Comparison of ENCODE assay signal across 17 cellular contexts in genomic region chr17:60695960-60696359, GRCh38. TPM values are rescaled to one million over a fixed set of nuclear protein-coding genes. Genes with fewer than 3 reads are reported as not detected.
DNase-seq lines count a peak whose midpoint lies in the region; ATAC-seq, FAIRE-seq and TF ChIP-seq lines count a peak whose summit lies in the region.
"Had no signal": no experiment of that assay in that cellular context is flagged by ENCODE, and none has a peak within 500 bp of the region (broad histone marks: within the 10 kb centered on the region; RNA-seq: fewer than 3 reads in every experiment).

No MANE protein-coding gene starts in this region.

- dilution Hi-C loops in keratinocyte (cut with MboI; ENCODE audit: extremely low pct_ligation_motif_present, low sequenced_read_pairs), result no loop called here

- H3K4me3 Mint-ChIP-seq in T-helper 17 cell, result no peak overlapping the region

- intact Hi-C loops in cardiac septum (cut with DNase I), result no loop called here

- DNase-seq in AG20443 (ENCODE audit: low spot score) (peak; percentile 11), HS-5 (ENCODE audit: low read depth) (peak; percentile 45), dermis blood vessel endothelial cell (peak; percentile 29), keratinocyte (ENCODE audit: low read depth, low spot score) (no peak), iPS-NIHi7 (ENCODE audit: extremely low spot score) (no peak), CD1c-positive myeloid dendritic cell (ENCODE audit: extremely low spot score) (no peak), cardiac septum (ENCODE audit: low spot score) (no peak), T-helper 17 cell (no peak)
- DNase-seq: NCI-H1048, NCI-H2081 treated with DMSO at 0.1 percent for 48 hours, NCI-H524 had no signal

- no peaks in the 10 kb centered on the region for H3K27me3 ChIP-seq in keratinocyte (ENCODE audit: control insufficient read depth, extremely low read depth, insufficient read depth, low read length)
- H3K27me3 ChIP-seq: SJSA1 had no signal

- H3K4me2 ChIP-seq in keratinocyte (ENCODE audit: control insufficient read depth, extremely low read depth, insufficient read depth, low read depth, low read length), result no peak overlapping the region

- H3K79me2 ChIP-seq in keratinocyte (ENCODE audit: control insufficient read depth, insufficient read depth, low read length), result no peaks in the 10 kb centered on the region

- H3K9me3 ChIP-seq in keratinocyte (ENCODE audit: control insufficient read depth, low read depth, low read length) (no peaks in the 10 kb centered on the region), T-helper 17 cell (ENCODE audit: control insufficient read depth, low read length, poor library complexity, severe bottlenecking) (no peaks in the 10 kb centered on the region)
- H3K9me3 ChIP-seq: SJSA1 had no signal

- TF ChIP-seq CTCF in keratinocyte (optimal IDR thresholded peaks at IDR 0.05 in 1 of 3, IDR thresholded peaks at IDR 0.05 in 1 of 3, conservative IDR thresholded peaks at IDR 0.05 in 1 of 3; ENCODE audit: extremely low read depth in 1 of 3, insufficient read depth in 2 of 3, low read length in 3 of 3), result no peak

- peaks cover 2% of the 10 kb centered on the region for H3K4me1 Mint-ChIP-seq in T-helper 17 cell

- H3K27me3 Mint-ChIP-seq in T-helper 17 cell, result no peaks in the 10 kb centered on the region

- peaks cover 11% of the 10 kb centered on the region for H3K36me3 Mint-ChIP-seq in T-helper 17 cell (ENCODE audit: low read depth)

- H3K36me3 ChIP-seq in keratinocyte (ENCODE audit: control insufficient read depth in 2 of 2, extremely low read depth in 1 of 2, insufficient read depth in 2 of 2, low read length in 2 of 2), result no peaks in the 10 kb centered on the region
- H3K36me3 ChIP-seq: SJSA1 had no signal

- ATAC-seq in T-helper 17 cell, result no peak
- ATAC-seq: HCT116, HepG2 had no signal

- no peaks in the 10 kb centered on the region for H4K20me1 ChIP-seq in keratinocyte (ENCODE audit: control insufficient read depth, extremely low read depth, insufficient read depth, low read length)

- H3K4me3 ChIP-seq in keratinocyte (ENCODE audit: control insufficient read depth in 2 of 3, extremely low read depth in 1 of 3, insufficient read depth in 2 of 3, low read depth in 1 of 3, low read length in 3 of 3), result no peak overlapping the region
- H3K4me3 ChIP-seq: SJSA1 had no signal

- no peak overlapping the region for H3K9ac ChIP-seq in keratinocyte (ENCODE audit: control insufficient read depth, extremely low read depth, insufficient read depth, low read length)
- H3K9ac ChIP-seq: KMS-11 had no signal

- H2AFZ ChIP-seq in keratinocyte (ENCODE audit: control insufficient read depth, low read length), result no peak overlapping the region

- H3K9me1 ChIP-seq in keratinocyte (ENCODE audit: control insufficient read depth, extremely low read depth, insufficient read depth, low read length), result no peaks in the 10 kb centered on the region

- H3K27ac ChIP-seq in keratinocyte (ENCODE audit: control insufficient read depth, insufficient read depth, low read length), result no peak overlapping the region
- H3K27ac ChIP-seq: C4-2B, SJSA1 had no signal

- no peak overlapping the region for H3K27ac Mint-ChIP-seq in T-helper 17 cell

- FAIRE-seq in keratinocyte (lab: Jason Lieb, UNC), result peak; percentile 36
- FAIRE-seq: A204.1, HepG2 had no signal

- H3K4me1 ChIP-seq in keratinocyte (ENCODE audit: control insufficient read depth, extremely low read depth, insufficient read depth, low read length), result peaks cover 12% of the 10 kb centered on the region
- H3K4me1 ChIP-seq: SJSA1 had no signal

RNA-seq across cellular contexts. Expression of gene BCAS3, which starts 18.3 kb away (rescaled TPM):
- total RNA-seq in dermis blood vessel endothelial cell (27.4 and 28.2 TPM in 2 replicates), cardiac septum (14.8 TPM), T-helper 17 cell (10 to 100 TPM; 39.0 to 50.0 TPM)
- 6.7 to 13.9 TPM (median 11.8 TPM) in 3 replicates for polyA plus RNA-seq in keratinocyte
- 21.4 TPM for polyA plus RNA-seq in keratinocyte (2011; ENCODE audit: low read depth)
- polyA plus RNA-seq in keratinocyte (2011; cell fraction: cytosol; rRNA removed), result 10.1 and 11.0 TPM in 2 replicates
- polyA plus RNA-seq in keratinocyte (2011; cell fraction: nucleus; rRNA removed), result 26.1 and 28.1 TPM in 2 replicates
- polyA plus RNA-seq in keratinocyte (2012; ENCODE audit: low replicate concordance), result 8.8 and 15.5 TPM in 2 replicates
- 22.0 to 88.7 TPM (median 52.7 TPM) in 3 replicates for polyA minus RNA-seq in keratinocyte
- polyA minus RNA-seq in keratinocyte (2011; cell fraction: cytosol; rRNA and poly(A)+ RNA removed), result 23.4 TPM
- polyA minus RNA-seq in keratinocyte (2011; cell fraction: nucleus; rRNA and poly(A)+ RNA removed), result 63.1 and 122 TPM in 2 replicates

Comparison
In these comparisons a context has a peak if more than half of its experiments do, and no peak if none do; other contexts are left out.
1. DNase-seq: peak in AG20443 (single experiment), HS-5 (single experiment) and dermis blood vessel endothelial cell (single experiment); none in keratinocyte (single experiment), iPS-NIHi7 (single experiment), CD1c-positive myeloid dendritic cell (single experiment), cardiac septum (single experiment) and T-helper 17 cell (0 of 3).